ENCODE assay signal across 10 cellular contexts in the genomic region with DNA sequence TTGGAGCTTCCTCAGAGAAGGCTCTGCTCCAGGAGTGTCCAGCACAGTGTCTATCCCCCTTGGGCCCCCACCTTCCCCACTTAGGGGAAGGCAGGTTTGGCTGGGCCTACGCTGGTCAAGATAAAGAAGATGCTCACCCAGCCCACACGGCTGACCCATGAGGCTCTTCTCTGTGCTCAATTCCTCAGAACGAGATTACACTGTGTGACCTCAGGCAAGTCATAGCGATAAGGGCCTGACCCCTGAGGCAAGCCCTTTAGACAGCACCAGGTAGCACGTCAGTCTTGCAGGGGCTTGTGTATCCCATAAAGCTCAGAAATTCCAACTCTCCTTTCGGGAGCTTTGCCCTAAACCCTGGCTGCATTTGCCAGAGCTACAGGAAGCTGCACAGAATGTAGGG.
"Had no signal": no experiment of that assay in that cellular context is flagged by ENCODE, and none has a peak within 500 bp of the region (broad histone marks: within the 10 kb centered on the region; RNA-seq: fewer than 3 reads in every experiment).

No MANE protein-coding gene starts in this region.

- H3K9me3 Mint-ChIP-seq: activated CD4-positive, alpha-beta T cell treated with anti-CD3 and anti-CD28 coated beads, Interleukin-2, amount 10 ng/mL, durations not matched to agents 24 days and 14 days; neural crest cell had no signal

- H3K27ac Mint-ChIP-seq: activated CD4-positive, alpha-beta T cell treated with anti-CD3 and anti-CD28 coated beads, Interleukin-2, amount 10 ng/mL, durations not matched to agents 24 days and 14 days had no signal

- ATAC-seq: left lobe of liver, right cardiac atrium had no signal

- H3K4me3 Mint-ChIP-seq: activated CD4-positive, alpha-beta T cell treated with anti-CD3 and anti-CD28 coated beads, Interleukin-2, amount 10 ng/mL, durations not matched to agents 24 days and 14 days; neural crest cell had no signal

- H3K27me3 Mint-ChIP-seq: activated CD4-positive, alpha-beta T cell treated with anti-CD3 and anti-CD28 coated beads, Interleukin-2, amount 10 ng/mL, durations not matched to agents 24 days and 14 days had no signal

- DNase-seq: activated CD4-positive, alpha-beta T cell treated with anti-CD3 and anti-CD28 coated beads, Interleukin-2, amount 10 ng/mL, durations not matched to agents 24 days and 14 days; activated naive CD4-positive, alpha-beta T cell treated with anti-CD3 and anti-CD28 coated beads, Interleukin-2, amount 50 U/mL, for 16 hours; esophagus squamous epithelium; foreskin fibroblast; mammary epithelial cell; right cardiac atrium; small intestine; T-helper 9 cell had no signal
